ENCODE assay signal across 13 cellular contexts in the genomic region with DNA sequence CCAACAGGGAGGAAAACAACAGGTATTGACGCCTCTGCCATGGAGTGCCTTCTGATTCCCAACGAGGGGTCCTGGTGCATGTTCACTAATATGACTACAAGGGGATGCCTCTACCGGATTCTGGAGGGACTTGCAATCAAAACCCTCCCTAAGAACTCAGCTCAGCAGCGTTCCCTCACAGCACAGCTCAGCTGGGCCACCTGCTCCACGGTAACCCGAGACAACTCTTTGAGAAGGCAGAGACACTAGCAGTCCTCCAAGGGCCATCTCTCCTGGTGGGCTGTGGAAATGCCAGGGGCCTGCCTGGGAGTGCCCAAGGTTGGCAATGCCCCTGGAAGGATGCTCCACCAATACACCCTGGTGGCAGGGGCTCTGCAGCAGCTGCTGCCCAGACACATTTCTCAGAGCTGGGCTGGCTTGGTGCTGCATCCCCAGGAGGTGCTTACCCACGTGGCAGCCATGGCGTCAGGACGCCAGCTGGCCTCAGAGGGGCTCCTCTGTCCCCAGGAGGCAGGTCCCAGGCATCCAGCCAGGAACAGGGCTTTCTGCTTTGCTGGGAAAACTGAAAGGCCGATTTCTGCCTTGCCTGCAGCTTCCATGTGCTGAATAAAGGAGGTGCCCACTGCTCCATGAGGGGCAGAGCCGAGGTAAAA. TPM values are rescaled to one million over a fixed set of nuclear protein-coding genes. Genes with fewer than 3 reads are reported as not detected.
DNase-seq lines count a peak whose midpoint lies in the region; ATAC-seq and TF ChIP-seq lines count a peak whose summit lies in the region.
"Had no signal": no experiment of that assay in that cellular context is flagged by ENCODE, and none has a peak within 500 bp of the region (broad histone marks: within the 10 kb centered on the region; RNA-seq: fewer than 3 reads in every experiment).

No MANE protein-coding gene starts in this region.

- H3K36me3 Mint-ChIP-seq in mesothelial cell of epicardium (peaks cover 4% of the 10 kb centered on the region), osteocyte (ENCODE audit: unreplicated experiment) (no peaks in the 10 kb centered on the region)

- intact Hi-C loops in upper lobe of right lung (cut with DNase I): loop anchor here (10.0 kb wide), 1 partner anchor 53 kb away; no protein-coding TSS in a partner anchor

- no peaks in the 10 kb centered on the region for H3K9me3 ChIP-seq in BE2C
- no peaks in the 10 kb centered on the region for H3K9me3 ChIP-seq in upper lobe of right lung

- no peaks in the 10 kb centered on the region for H3K36me3 ChIP-seq in BE2C
- no peaks in the 10 kb centered on the region for H3K36me3 ChIP-seq in upper lobe of right lung

- TF ChIP-seq CTCF in BE2C (IDR thresholded peaks at IDR 0.05; ENCODE audit: low read depth, low read length) (no peak), astrocyte of the spinal cord (IDR thresholded peaks at IDR 0.05; ENCODE audit: low read depth, low read length) (no peak), mesothelial cell of epicardium (IDR thresholded peaks at IDR 0.05; ENCODE audit: unreplicated experiment) (no peak), osteocyte (IDR thresholded peaks at IDR 0.05) (no peak), upper lobe of right lung (IDR thresholded peaks at IDR 0.05) (no peak)

- H3K4me1 ChIP-seq in BE2C: peaks cover 12% of the 10 kb centered on the region
- no peaks in the 10 kb centered on the region for H3K4me1 ChIP-seq in upper lobe of right lung

- H3K4me3 Mint-ChIP-seq in mesothelial cell of epicardium (no peak overlapping the region), osteocyte (ENCODE audit: unreplicated experiment) (no peak overlapping the region)
- H3K4me3 Mint-ChIP-seq: naive thymus-derived CD8-positive, alpha-beta T cell had no signal

- H3K4me1 Mint-ChIP-seq in mesothelial cell of epicardium (peaks cover 5% of the 10 kb centered on the region), osteocyte (ENCODE audit: unreplicated experiment) (peaks cover 10% of the 10 kb centered on the region)

- H3K27me3 ChIP-seq in BE2C: no peaks in the 10 kb centered on the region
- no peaks in the 10 kb centered on the region for H3K27me3 ChIP-seq in upper lobe of right lung

- in situ Hi-C loops in astrocyte of the spinal cord (cut with HindIII; ENCODE audit: low sequenced_read_pairs): no loop called here

- no peak overlapping the region for H3K4me3 ChIP-seq in BE2C (ENCODE audit: low read depth, low read length)
- H3K4me3 ChIP-seq in astrocyte of the spinal cord (ENCODE audit: low read depth, low read length): no peak overlapping the region
- no peak overlapping the region for H3K4me3 ChIP-seq in upper lobe of right lung

- peak overlapping the region; percentile 78 for H3K27ac Mint-ChIP-seq in mesothelial cell of epicardium
- H3K27ac Mint-ChIP-seq in osteocyte (ENCODE audit: unreplicated experiment): no peak overlapping the region

- ATAC-seq in GM18861 (IDR thresholded peaks at IDR 0.05; ENCODE audit: unreplicated experiment) (no peak), upper lobe of right lung (no peak)
- ATAC-seq: naive thymus-derived CD8-positive, alpha-beta T cell; Panc1 had no signal

- H3K27me3 Mint-ChIP-seq in mesothelial cell of epicardium (ENCODE audit: low read depth) (no peaks in the 10 kb centered on the region), osteocyte (ENCODE audit: unreplicated experiment) (no peaks in the 10 kb centered on the region)
- H3K27me3 Mint-ChIP-seq: naive thymus-derived CD8-positive, alpha-beta T cell had no signal

- H3K27ac ChIP-seq in upper lobe of right lung: no peak overlapping the region

- DNase-seq in BE2C: peak; percentile 79
- DNase-seq in NCI-H2081 (lab: John Stamatoyannopoulos, UW): peak; percentile 88 to 94
- DNase-seq in astrocyte of the spinal cord (ENCODE audit: low read depth, low spot score): peak; percentile 53
- peak in 1 of 2 experiments; percentile 44 for DNase-seq in mesothelial cell of epicardium (ENCODE audit: low spot score in 2 of 2, unreplicated experiment in 2 of 2)
- DNase-seq in activated gamma-delta T cell treated with Interleukin-2 at 50 U/mL for 16 hours: no peak
- no peak for DNase-seq in osteocyte (ENCODE audit: extremely low spot score, unreplicated experiment)
- no peak for DNase-seq in upper lobe of right lung
- DNase-seq: activated CD4-positive, alpha-beta T cell treated with anti-CD3 and anti-CD28 coated beads, Interleukin-2, amount 50 U/mL, for 48 hours; central memory CD4-positive, alpha-beta T cell; naive thymus-derived CD8-positive, alpha-beta T cell had no signal

- H3K9me3 Mint-ChIP-seq in mesothelial cell of epicardium: no peaks in the 10 kb centered on the region
- no peaks in the 10 kb centered on the region for H3K9me3 Mint-ChIP-seq in osteocyte (ENCODE audit: unreplicated experiment)
- H3K9me3 Mint-ChIP-seq: naive thymus-derived CD8-positive, alpha-beta T cell had no signal

RNA-seq across cellular contexts. Expression of gene CDIP1, which starts 16.5 kb away (rescaled TPM):
- polyA plus RNA-seq in BE2C (2012; ENCODE audit: insufficient read depth, insufficient read length, low read depth): 26.6 TPM
- total RNA-seq in mesothelial cell of epicardium (24.2 to 28.2 TPM (median 27.0 TPM) in 3 replicates), osteocyte (28.5 and 28.9 TPM in 2 replicates), upper lobe of right lung (23.8 TPM)

RNA-seq across cellular contexts. Expression of gene C16orf96, which starts 34.0 kb away (rescaled TPM):
- not detected for polyA plus RNA-seq in BE2C (2012; ENCODE audit: insufficient read depth, insufficient read length, low read depth)
- 0.45 to 0.95 TPM (median 0.58 TPM) in 3 replicates for total RNA-seq in mesothelial cell of epicardium
- total RNA-seq in osteocyte: 0.08 and 0.26 TPM in 2 replicates
- 0.32 TPM for total RNA-seq in upper lobe of right lung
- total RNA-seq: glomerular endothelial cell had no signal

RNA-seq across cellular contexts. Expression of gene HMOX2, which starts 45.9 kb away (rescaled TPM):
- polyA plus RNA-seq in BE2C (2012; ENCODE audit: insufficient read depth, insufficient read length, low read depth): 179 TPM
- 26.3 to 30.9 TPM (median 27.5 TPM) in 3 replicates for total RNA-seq in mesothelial cell of epicardium
- 47.2 and 47.3 TPM in 2 replicates for total RNA-seq in osteocyte
- 53.0 TPM for total RNA-seq in upper lobe of right lung

RNA-seq across cellular contexts. Expression of gene NMRAL1, which starts 47.7 kb away (rescaled TPM):
- 50.7 TPM for polyA plus RNA-seq in BE2C (2012; ENCODE audit: insufficient read depth, insufficient read length, low read depth)
- total RNA-seq in mesothelial cell of epicardium (55.3 to 59.1 TPM (median 56.0 TPM) in 3 replicates), osteocyte (55.0 and 61.4 TPM in 2 replicates), upper lobe of right lung (39.0 TPM)

Comparison
In these comparisons a context has a peak if more than half of its experiments do, and no peak if none do; other contexts are left out.
1. DNase-seq: peak in BE2C (single experiment), NCI-H2081 (2 of 2) and astrocyte of the spinal cord (single experiment); none in activated gamma-delta T cell treated with Interleukin-2 at 50 U/mL for 16 hours (single experiment), osteocyte (single experiment) and upper lobe of right lung (single experiment).